In the genomic region with DNA sequence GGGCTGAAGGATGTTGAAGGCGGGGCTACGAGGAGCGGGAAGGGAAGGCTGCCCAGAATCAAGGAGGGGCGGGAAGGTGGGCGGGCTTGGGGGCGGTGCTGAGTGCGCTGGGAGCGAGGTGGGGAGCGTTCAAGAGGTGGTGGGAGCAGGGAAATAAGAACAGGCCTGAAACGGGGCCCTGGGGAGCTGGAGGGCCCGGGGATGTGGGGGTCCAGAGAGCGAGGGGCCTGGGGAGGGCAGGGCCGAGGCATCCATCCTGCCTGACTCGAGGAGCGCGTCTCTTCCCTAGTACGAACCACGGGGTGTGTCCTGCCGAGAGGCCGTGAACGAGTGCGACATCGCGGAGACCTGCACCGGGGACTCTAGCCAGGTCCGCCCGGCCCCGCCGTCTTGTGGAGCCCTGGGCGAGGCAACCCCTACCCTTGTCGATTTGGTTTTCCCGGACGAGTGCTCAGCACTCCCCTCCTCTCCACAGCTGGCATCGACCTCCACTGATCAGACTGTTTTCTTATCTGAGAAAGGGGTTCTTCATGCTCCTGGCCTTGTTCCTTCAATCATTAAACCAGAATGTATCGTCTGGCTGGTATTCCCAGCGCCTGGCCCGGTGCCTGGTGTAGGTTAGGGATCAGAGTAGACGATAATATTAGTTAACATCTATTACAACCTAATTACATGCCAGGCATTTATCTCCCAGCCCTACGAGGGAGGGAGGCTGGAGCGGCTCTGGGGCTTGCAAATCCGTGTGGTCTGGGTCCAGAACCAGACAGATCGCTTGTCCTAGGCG, we compare ENCODE assay signal across 8 cellular contexts. TPM values are rescaled to one million over a fixed set of nuclear protein-coding genes. Genes with fewer than 3 reads are reported as not detected.
A peak's percentile ranks its signal among the peaks of the same experiment; 100 is the strongest.
DNase-seq lines count a peak whose midpoint lies in the region; ATAC-seq, FAIRE-seq and TF ChIP-seq lines count a peak whose summit lies in the region.

No MANE protein-coding gene starts in this region.

- H3K27ac Mint-ChIP-seq in endothelial cell (ENCODE audit: unreplicated experiment) (no peak overlapping the region), natural killer cell (peak overlapping the region in 1 of 2 donors; percentile 66)

- H3K36me3 Mint-ChIP-seq in endothelial cell (ENCODE audit: low read depth, unreplicated experiment) = no peaks in the 10 kb centered on the region
- no peaks in the 10 kb centered on the region for H3K36me3 Mint-ChIP-seq in natural killer cell

- H3K27me3 Mint-ChIP-seq in endothelial cell (ENCODE audit: unreplicated experiment) (peaks cover 20% of the 10 kb centered on the region), natural killer cell (ENCODE audit: low read depth in 2 of 2) (peaks cover 0 to 7% of the 10 kb centered on the region in 2 donors)

- H3K4me1 Mint-ChIP-seq in endothelial cell (ENCODE audit: unreplicated experiment) (peaks cover 3% of the 10 kb centered on the region), natural killer cell (peaks cover 0 to 27% of the 10 kb centered on the region in 2 donors)

- DNase-seq in COLO668 (lab: John Stamatoyannopoulos, UW; ENCODE audit: unreplicated experiment) (peak; percentile 43), H4 (ENCODE audit: low spot score) (peak; percentile 47), RCC 7860 (ENCODE audit: low spot score) (peak; percentile 22), endothelial cell (ENCODE audit: low spot score) (no peak), natural killer cell (no peak), NCI-H1417 (lab: John Stamatoyannopoulos, UW) (no peak), cerebellar cortex (ENCODE audit: low spot score) (no peak), SHP77 (lab: John Stamatoyannopoulos, UW) (no peak)

- no peak for FAIRE-seq in RCC 7860 (lab: Jason Lieb, UNC)

- peak in 1 of 3 donors; percentile 0 for ATAC-seq in natural killer cell

- H3K9me3 Mint-ChIP-seq in endothelial cell (ENCODE audit: unreplicated experiment) (no peaks in the 10 kb centered on the region), natural killer cell (no peaks in the 10 kb centered on the region)

- intact Hi-C loops in natural killer cell (cut with micrococcal nuclease) = loop anchor here (1.0 to 5.0 kb wide), 4 partner anchors 89 to 421 kb away; partner anchors contain the start of gene PLCD3

- TF ChIP-seq CTCF in endothelial cell (IDR thresholded peaks at IDR 0.05; ENCODE audit: unreplicated experiment) = no peak
- TF ChIP-seq CTCF in natural killer cell (IDR thresholded peaks at IDR 0.05) = no peak

- H3K4me3 Mint-ChIP-seq in endothelial cell (ENCODE audit: unreplicated experiment) = peak overlapping the region; percentile 76
- peak overlapping the region; percentile 91 for H3K4me3 Mint-ChIP-seq in natural killer cell

RNA-seq across cellular contexts. Expression of gene ADAM11, which starts 17.2 kb away (rescaled TPM):
- total RNA-seq in H4 (2014; rRNA removed; shearing (Covaris generic)) = 1.4 and 2.3 TPM in 2 replicates
- total RNA-seq in endothelial cell (ENCODE audit: unreplicated experiment) (0.62 TPM), natural killer cell (under 1 TPM; 0.18 to 0.28 (median 0.28) TPM)

RNA-seq across cellular contexts. Expression of gene GJC1, which starts 54.1 kb away (rescaled TPM):
- total RNA-seq in H4 (2014; rRNA removed; shearing (Covaris generic)) = 8.2 and 8.8 TPM in 2 replicates
- 36.5 TPM for total RNA-seq in endothelial cell (ENCODE audit: unreplicated experiment)
- under 1 TPM in 1 of 3 donors, not detected in 2; 0.16 TPM for total RNA-seq in natural killer cell

Comparison
In these comparisons a context has a peak if more than half of its experiments do, and no peak if none do; other contexts are left out.
1. DNase-seq: peak in COLO668 (single experiment), H4 (single experiment) and RCC 7860 (single experiment); none in endothelial cell (single experiment), natural killer cell (single experiment), NCI-H1417 (0 of 3), cerebellar cortex (single experiment) and SHP77 (0 of 2).